Comparison of ENCODE assay signal across 24 cellular contexts in the genomic region with DNA sequence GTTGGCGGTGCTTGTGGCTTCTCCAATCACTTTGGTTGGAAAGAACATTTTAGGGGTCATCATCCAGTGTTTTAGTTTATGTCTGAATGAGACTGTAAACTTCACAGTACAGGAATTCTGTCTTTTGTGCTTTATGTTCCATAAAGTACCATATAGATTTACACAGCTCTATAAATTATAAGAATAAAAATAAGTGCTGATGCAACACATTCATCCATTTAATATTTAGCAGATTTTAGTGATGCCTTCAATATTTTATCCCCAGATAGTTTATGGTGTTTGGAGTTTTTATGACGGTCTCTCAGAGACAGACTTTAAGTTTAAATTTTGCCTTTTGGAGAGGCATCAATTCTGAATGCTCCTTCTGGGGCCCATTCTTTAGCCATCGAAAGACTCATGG.
"Had no signal": no experiment of that assay in that cellular context is flagged by ENCODE, and none has a peak within 500 bp of the region (broad histone marks: within the 10 kb centered on the region; RNA-seq: fewer than 3 reads in every experiment).

No MANE protein-coding gene starts in this region.

- FAIRE-seq: endometrium, islet of Langerhans, keratinocyte had no signal

- H3K9me3 ChIP-seq: colonic mucosa, esophagus squamous epithelium, gastrocnemius medialis, heart right ventricle, left lung, lower lobe of right lung had no signal

- H3K36me3 ChIP-seq: colonic mucosa, esophagus squamous epithelium, gastrocnemius medialis, heart right ventricle, left lung, lower lobe of right lung had no signal

- ATAC-seq: effector memory CD8-positive, alpha-beta T cell; esophagus mucosa; gastrocnemius medialis; heart right ventricle; left cardiac atrium; left lung; left ventricle myocardium superior; lower lobe of right lung had no signal

- H3K27ac ChIP-seq: colonic mucosa, epithelial cell of prostate, esophagus squamous epithelium, gastrocnemius medialis, heart right ventricle, left lung, lower lobe of right lung had no signal

- H3K4me3 ChIP-seq: colonic mucosa, esophagus squamous epithelium, gastrocnemius medialis, heart right ventricle, left lung, lower lobe of right lung had no signal

- DNase-seq: colonic mucosa; cortex of kidney; effector CD8-positive, alpha-beta T cell; effector memory CD8-positive, alpha-beta T cell; endodermal cell; erythroblast; esophagus squamous epithelium; foreskin fibroblast; foreskin melanocyte; gastrocnemius medialis; glutamatergic neuron; head of caudate nucleus; heart right ventricle; hippocampal formation; left cardiac atrium; left lung; left ventricle myocardium superior; lower lobe of right lung; mesenchymal stem cell had no signal

- H3K27me3 ChIP-seq: colonic mucosa, esophagus squamous epithelium, gastrocnemius medialis, heart right ventricle, left lung had no signal

- H3K4me1 ChIP-seq: colonic mucosa, gastrocnemius medialis, heart right ventricle, left lung, lower lobe of right lung had no signal
